31 cellular contexts compared by ENCODE assay signal in genomic region chr5:116905885-116906284, GRCh38.
DNase-seq lines count a peak whose midpoint lies in the region; ATAC-seq and TF ChIP-seq lines count a peak whose summit lies in the region.
"Had no signal": no experiment of that assay in that cellular context is flagged by ENCODE, and none has a peak within 500 bp of the region (broad histone marks: within the 10 kb centered on the region; RNA-seq: fewer than 3 reads in every experiment).

No MANE protein-coding gene starts in this region.

- H3F3A ChIP-seq in neural progenitor cell (ENCODE audit: low read depth): no peaks in the 10 kb centered on the region

- no peaks in the 10 kb centered on the region for H3K27me3 Mint-ChIP-seq in neural progenitor cell (ENCODE audit: insufficient read depth, low read depth)

- no peak overlapping the region for H3K4me2 ChIP-seq in neural progenitor cell
- H3K4me2 ChIP-seq: BLaER1 treated with 17β-estradiol and CSF1 and Interleukin-3, amounts not matched to agents 10 nM and 100 nM had no signal

- ATAC-seq in GM18867 (IDR thresholded peaks at IDR 0.05; ENCODE audit: unreplicated experiment): peak; percentile 66
- ATAC-seq in GM21786 (IDR thresholded peaks at IDR 0.05; ENCODE audit: unreplicated experiment): peak; percentile 54
- peak; percentile 58 for ATAC-seq in HG03095 (IDR thresholded peaks at IDR 0.05; ENCODE audit: unreplicated experiment)
- ATAC-seq: activated CD4-positive, alpha-beta T cell treated with anti-CD3 and anti-CD28 coated beads for 36 hours; activated CD8-positive, alpha-beta T cell treated with anti-CD3 and anti-CD28 coated beads, Interleukin-2, amount 10 ng/mL, durations not matched to agents 7 days and 5 days; activated naive CD4-positive, alpha-beta T cell treated with anti-CD3 and anti-CD28 coated beads, Interleukin-2, amount 50 U/mL, for 72 hours; foreskin keratinocyte; left ventricle myocardium superior had no signal

- no peak overlapping the region for H3K4me3 Mint-ChIP-seq in neural progenitor cell
- H3K4me3 Mint-ChIP-seq: activated CD4-positive, alpha-beta T cell treated with anti-CD3 and anti-CD28 coated beads for 36 hours; activated CD8-positive, alpha-beta T cell treated with anti-CD3 and anti-CD28 coated beads, Interleukin-2, amount 10 ng/mL, durations not matched to agents 7 days and 5 days; H9 had no signal

- no peaks in the 10 kb centered on the region for H3K9me3 Mint-ChIP-seq in neural progenitor cell
- H3K9me3 Mint-ChIP-seq: H9 had no signal

- H3K4me1 ChIP-seq in neural progenitor cell: no peaks in the 10 kb centered on the region
- H3K4me1 ChIP-seq: BLaER1 treated with 17β-estradiol and CSF1 and Interleukin-3, amounts not matched to agents 10 nM and 100 nM; esophagus squamous epithelium; foreskin keratinocyte; right atrium auricular region; upper lobe of left lung had no signal

- H3K36me3 Mint-ChIP-seq in neural progenitor cell: no peaks in the 10 kb centered on the region
- H3K36me3 Mint-ChIP-seq: activated naive CD4-positive, alpha-beta T cell treated with anti-CD3 and anti-CD28 coated beads, Interleukin-2, amount 50 U/mL, for 72 hours had no signal

- DNase-seq in neural progenitor cell (ENCODE audit: low spot score): no peak
- no peak for DNase-seq in A172 (ENCODE audit: low spot score)
- no peak for DNase-seq in DMS53 treated with DMSO at 0.1 percent for 48 hours (lab: John Stamatoyannopoulos, UW; ENCODE audit: unreplicated experiment)
- DNase-seq in COR-L47 (lab: John Stamatoyannopoulos, UW): no peak
- DNase-seq: activated CD4-positive, alpha-beta T cell treated with anti-CD3 and anti-CD28 coated beads for 36 hours; activated CD8-positive, alpha-beta T cell treated with anti-CD3 and anti-CD28 coated beads, Interleukin-2, amount 10 ng/mL, durations not matched to agents 7 days and 5 days; amygdala; brain microvascular endothelial cell; cerebellar nuclear complex; dermis blood vessel endothelial cell; DMS79 treated with DMSO at 0.1 percent for 48 hours; esophagus squamous epithelium; foreskin keratinocyte; GDM1; H9; head of caudate nucleus; Karpas-422; left ventricle myocardium superior; NCI-H1930; NCI-H2227 treated with DMSO at 0.1 percent for 48 hours; posterior cingulate gyrus; SIG-M5; small intestine; stimulated activated naive CD4-positive, alpha-beta T cell; upper lobe of left lung had no signal

- H3K9me3 ChIP-seq in neural progenitor cell (ENCODE audit: low read depth): no peaks in the 10 kb centered on the region
- H3K9me3 ChIP-seq: BLaER1 treated with 17β-estradiol and CSF1 and Interleukin-3, amounts not matched to agents 10 nM and 100 nM; esophagus squamous epithelium; right atrium auricular region; upper lobe of left lung had no signal

- peak overlapping the region; percentile 39 for H2AFZ ChIP-seq in neural progenitor cell (replicated peaks)

- H3K27ac ChIP-seq in neural progenitor cell: no peak overlapping the region
- H3K27ac ChIP-seq: BLaER1 treated with 17β-estradiol and CSF1 and Interleukin-3, amounts not matched to agents 10 nM and 100 nM; brain microvascular endothelial cell; esophagus squamous epithelium; foreskin keratinocyte; right atrium auricular region; upper lobe of left lung had no signal

- no peaks in the 10 kb centered on the region for H3K27me3 ChIP-seq in neural progenitor cell
- H3K27me3 ChIP-seq: BLaER1 treated with 17β-estradiol and CSF1 and Interleukin-3, amounts not matched to agents 10 nM and 100 nM; brain microvascular endothelial cell; esophagus squamous epithelium; foreskin keratinocyte; right atrium auricular region; upper lobe of left lung had no signal

- H3K27ac Mint-ChIP-seq in neural progenitor cell: no peak overlapping the region
- H3K27ac Mint-ChIP-seq: activated CD4-positive, alpha-beta T cell treated with anti-CD3 and anti-CD28 coated beads for 36 hours; activated CD8-positive, alpha-beta T cell treated with anti-CD3 and anti-CD28 coated beads, Interleukin-2, amount 10 ng/mL, durations not matched to agents 7 days and 5 days; activated naive CD4-positive, alpha-beta T cell treated with anti-CD3 and anti-CD28 coated beads, Interleukin-2, amount 50 U/mL, for 72 hours; H9 had no signal

- H3K79me2 ChIP-seq in neural progenitor cell (ENCODE audit: low read depth): no peaks in the 10 kb centered on the region

- H3K4me1 Mint-ChIP-seq in neural progenitor cell: no peaks in the 10 kb centered on the region
- H3K4me1 Mint-ChIP-seq: activated CD4-positive, alpha-beta T cell treated with anti-CD3 and anti-CD28 coated beads for 36 hours; H9 had no signal

- TF ChIP-seq CTCF in neural progenitor cell (IDR thresholded peaks at IDR 0.05): no peak

- no peaks in the 10 kb centered on the region for H4K20me1 ChIP-seq in neural progenitor cell (ENCODE audit: low read depth)
- H4K20me1 ChIP-seq: BLaER1 treated with 17β-estradiol and CSF1 and Interleukin-3, amounts not matched to agents 10 nM and 100 nM had no signal

- H3K4me3 ChIP-seq in neural progenitor cell: no peak overlapping the region
- H3K4me3 ChIP-seq: BLaER1 treated with 17β-estradiol and CSF1 and Interleukin-3, amounts not matched to agents 10 nM and 100 nM; esophagus squamous epithelium; right atrium auricular region; upper lobe of left lung had no signal

- H3K36me3 ChIP-seq in neural progenitor cell: no peaks in the 10 kb centered on the region
- H3K36me3 ChIP-seq: BLaER1 treated with 17β-estradiol and CSF1 and Interleukin-3, amounts not matched to agents 10 nM and 100 nM; brain microvascular endothelial cell; esophagus squamous epithelium; right atrium auricular region; upper lobe of left lung had no signal

- H3K9ac ChIP-seq in neural progenitor cell: no peak overlapping the region
- H3K9ac ChIP-seq: BLaER1 treated with 17β-estradiol and CSF1 and Interleukin-3, amounts not matched to agents 10 nM and 100 nM had no signal
